In the genomic region with DNA sequence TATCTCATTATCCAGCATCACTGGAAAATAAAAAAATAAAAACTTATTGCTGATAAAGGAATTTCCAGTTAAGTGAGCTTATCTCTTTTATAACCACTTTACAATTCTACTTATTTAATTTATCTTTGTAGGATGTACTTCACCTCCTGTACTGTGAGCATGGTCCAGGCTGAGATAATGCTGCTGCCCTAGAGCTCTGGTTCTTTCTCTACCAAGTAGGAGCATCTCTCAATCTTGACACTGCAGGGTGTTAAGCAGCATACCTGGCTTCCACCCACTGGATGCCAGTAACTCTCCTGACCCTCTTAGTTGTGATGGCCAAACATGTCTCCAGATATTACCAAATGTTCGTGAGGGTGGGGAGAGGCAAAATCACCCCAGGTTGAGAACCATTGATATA, we compare ENCODE assay signal across 27 cellular contexts.
"Had no signal": no experiment of that assay in that cellular context is flagged by ENCODE, and none has a peak within 500 bp of the region (broad histone marks: within the 10 kb centered on the region; RNA-seq: fewer than 3 reads in every experiment).

No MANE protein-coding gene starts in this region.

- ATAC-seq: activated CD8-positive, alpha-beta memory T cell treated with anti-CD3 and anti-CD28 coated beads, Interleukin-2, amount 10 ng/mL, durations not matched to agents 7 days and 5 days; activated naive CD8-positive, alpha-beta T cell treated with anti-CD3 and anti-CD28 coated beads, Interleukin-2, amount 50 U/mL, for 24 hours; Panc1 had no signal

- H3K4me3 Mint-ChIP-seq: activated CD4-positive, alpha-beta memory T cell treated with anti-CD3 and anti-CD28 coated beads, Interleukin-2, amount 10 ng/mL, durations not matched to agents 7 days and 5 days; activated CD8-positive, alpha-beta memory T cell treated with anti-CD3 and anti-CD28 coated beads, Interleukin-2, amount 10 ng/mL, durations not matched to agents 7 days and 5 days; activated naive CD4-positive, alpha-beta T cell treated with anti-CD3 and anti-CD28 coated beads, Interleukin-2, amount 10 ng/mL, durations not matched to agents 7 days and 5 days; activated naive CD8-positive, alpha-beta T cell; activated naive CD8-positive, alpha-beta T cell treated with anti-CD3 and anti-CD28 coated beads, Interleukin-2, amount 50 U/mL, for 24 hours; central memory CD8-positive, alpha-beta T cell had no signal

- DNase-seq: activated CD4-positive, alpha-beta memory T cell treated with anti-CD3 and anti-CD28 coated beads, Interleukin-2, amount 10 ng/mL, durations not matched to agents 7 days and 5 days; activated CD4-positive, alpha-beta T cell treated with anti-CD3 and anti-CD28 coated beads for 1 hour; activated CD4-positive, alpha-beta T cell treated with anti-CD3 and anti-CD28 coated beads for 48 hours; activated CD4-positive, CD25-positive, alpha-beta regulatory T cell; activated CD8-positive, alpha-beta memory T cell treated with anti-CD3 and anti-CD28 coated beads for 24 hours; activated CD8-positive, alpha-beta memory T cell treated with anti-CD3 and anti-CD28 coated beads, Interleukin-2, amount 10 ng/mL, durations not matched to agents 7 days and 5 days; activated CD8-positive, alpha-beta memory T cell treated with anti-CD3 and anti-CD28 coated beads, Interleukin-2, amount 50 U/mL, for 48 hours; activated effector memory CD4-positive, alpha-beta T cell treated with Interleukin-2 at 50 U/mL for 16 hours; activated naive CD4-positive, alpha-beta T cell treated with anti-CD3 and anti-CD28 coated beads, Interleukin-2, amount 10 ng/mL, durations not matched to agents 7 days and 5 days; activated naive CD8-positive, alpha-beta T cell treated with anti-CD3 and anti-CD28 coated beads, Interleukin-2, amount 50 U/mL, for 24 hours; activated T-cell treated with anti-CD3 and anti-CD28 coated beads, Interleukin-2, amount 50 U/mL, for 48 hours; anterior cingulate cortex; NCI-H1048; NCI-H1105 treated with DMSO at 0.1 percent for 48 hours; NCI-H1436; NCI-H1694; NCI-H1930; NCI-H2081 treated with DMSO at 0.1 percent for 48 hours; NCI-H226; NCI-H524 treated with DMSO at 0.1 percent for 48 hours; SHP77 treated with DMSO at 0.1 percent for 48 hours; T1000; WERI-Rb-1 had no signal

- H3K27me3 ChIP-seq: cardiac muscle cell had no signal

- H3K27me3 Mint-ChIP-seq: activated CD4-positive, alpha-beta memory T cell treated with anti-CD3 and anti-CD28 coated beads, Interleukin-2, amount 10 ng/mL, durations not matched to agents 7 days and 5 days; activated CD8-positive, alpha-beta memory T cell treated with anti-CD3 and anti-CD28 coated beads, Interleukin-2, amount 10 ng/mL, durations not matched to agents 7 days and 5 days; activated naive CD4-positive, alpha-beta T cell treated with anti-CD3 and anti-CD28 coated beads, Interleukin-2, amount 10 ng/mL, durations not matched to agents 7 days and 5 days; activated naive CD8-positive, alpha-beta T cell; activated naive CD8-positive, alpha-beta T cell treated with anti-CD3 and anti-CD28 coated beads, Interleukin-2, amount 50 U/mL, for 24 hours; central memory CD8-positive, alpha-beta T cell had no signal

- H3K36me3 ChIP-seq: cardiac muscle cell, WERI-Rb-1 had no signal

- H3K9me3 Mint-ChIP-seq: activated CD4-positive, alpha-beta memory T cell treated with anti-CD3 and anti-CD28 coated beads, Interleukin-2, amount 10 ng/mL, durations not matched to agents 7 days and 5 days had no signal

- H3K36me3 Mint-ChIP-seq: activated CD8-positive, alpha-beta memory T cell treated with anti-CD3 and anti-CD28 coated beads, Interleukin-2, amount 10 ng/mL, durations not matched to agents 7 days and 5 days; activated naive CD4-positive, alpha-beta T cell treated with anti-CD3 and anti-CD28 coated beads, Interleukin-2, amount 10 ng/mL, durations not matched to agents 7 days and 5 days; activated naive CD8-positive, alpha-beta T cell had no signal

- H3K27ac ChIP-seq: cardiac muscle cell, WERI-Rb-1 had no signal

- H3K27ac Mint-ChIP-seq: activated CD4-positive, alpha-beta memory T cell treated with anti-CD3 and anti-CD28 coated beads, Interleukin-2, amount 10 ng/mL, durations not matched to agents 7 days and 5 days; activated CD8-positive, alpha-beta memory T cell treated with anti-CD3 and anti-CD28 coated beads, Interleukin-2, amount 10 ng/mL, durations not matched to agents 7 days and 5 days; activated naive CD4-positive, alpha-beta T cell treated with anti-CD3 and anti-CD28 coated beads, Interleukin-2, amount 10 ng/mL, durations not matched to agents 7 days and 5 days; activated naive CD8-positive, alpha-beta T cell; activated naive CD8-positive, alpha-beta T cell treated with anti-CD3 and anti-CD28 coated beads, Interleukin-2, amount 50 U/mL, for 24 hours had no signal

- H3K4me1 Mint-ChIP-seq: activated CD4-positive, alpha-beta memory T cell treated with anti-CD3 and anti-CD28 coated beads, Interleukin-2, amount 10 ng/mL, durations not matched to agents 7 days and 5 days; activated CD8-positive, alpha-beta memory T cell treated with anti-CD3 and anti-CD28 coated beads, Interleukin-2, amount 10 ng/mL, durations not matched to agents 7 days and 5 days; activated naive CD4-positive, alpha-beta T cell treated with anti-CD3 and anti-CD28 coated beads, Interleukin-2, amount 10 ng/mL, durations not matched to agents 7 days and 5 days; activated naive CD8-positive, alpha-beta T cell treated with anti-CD3 and anti-CD28 coated beads, Interleukin-2, amount 50 U/mL, for 24 hours; central memory CD8-positive, alpha-beta T cell had no signal

- H3K4me3 ChIP-seq: cardiac muscle cell had no signal
